8 cellular contexts compared by ENCODE assay signal in the genomic region with DNA sequence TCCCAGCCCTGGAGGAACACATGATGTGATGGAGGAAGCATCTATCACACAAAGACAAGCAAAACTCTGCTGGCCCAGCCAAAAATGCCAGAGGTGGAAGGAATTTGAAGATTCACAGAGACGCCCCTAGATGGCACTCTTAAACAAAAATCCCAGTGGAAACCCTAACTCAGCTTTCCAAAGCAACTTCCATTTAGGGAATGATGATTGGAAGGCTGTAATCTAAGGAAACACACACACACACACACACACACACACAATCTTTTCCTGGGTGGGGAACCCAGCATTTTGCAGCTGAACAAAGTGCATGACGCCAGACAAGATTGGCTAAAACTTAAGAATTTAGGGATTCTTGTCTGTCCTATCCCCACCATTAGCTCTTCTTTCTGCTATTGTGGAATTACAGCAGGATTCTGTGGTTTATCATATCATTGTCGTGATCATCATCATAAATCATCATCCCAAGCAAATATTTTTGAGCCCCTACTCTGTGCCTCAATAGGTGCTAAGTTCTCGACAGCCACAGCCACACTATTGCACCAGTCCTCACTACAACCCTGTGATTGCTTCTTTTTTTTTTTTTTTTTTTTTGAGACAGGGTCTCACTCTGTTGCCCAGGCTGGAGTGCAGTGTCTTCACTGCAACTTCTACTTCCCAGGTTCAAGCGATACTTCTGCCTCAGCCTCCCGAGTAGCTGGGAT. TPM values are rescaled to one million over a fixed set of nuclear protein-coding genes. Genes with fewer than 3 reads are reported as not detected.
DNase-seq lines count a peak whose midpoint lies in the region; ATAC-seq and TF ChIP-seq lines count a peak whose summit lies in the region.

No MANE protein-coding gene starts in this region.

- peak overlapping the region in 1 of 3 donors; percentile 18 for H3K27ac Mint-ChIP-seq in IgD-negative memory B cell

- H3K79me2 ChIP-seq in DOHH2 (ENCODE audit: control insufficient read depth, low read length) (peaks cover 34% of the 10 kb centered on the region), PC-3 (ENCODE audit: low read length) (peaks cover 12% of the 10 kb centered on the region)

- H3K9me3 ChIP-seq in DOHH2 (ENCODE audit: control insufficient read depth, insufficient read depth, low read length) (no peaks in the 10 kb centered on the region), PC-3 (ENCODE audit: low read length) (no peaks in the 10 kb centered on the region), right lobe of liver (no peaks in the 10 kb centered on the region), uterus (no peaks in the 10 kb centered on the region)
- no peaks in the 10 kb centered on the region for H3K9me3 ChIP-seq in effector memory CD4-positive, alpha-beta T cell (ENCODE audit: control insufficient read depth, low read length)

- H3K4me1 ChIP-seq in DOHH2 (ENCODE audit: control insufficient read depth, low read length) (peaks cover 26% of the 10 kb centered on the region), PC-3 (ENCODE audit: insufficient read depth, low read length) (peaks cover 28% of the 10 kb centered on the region), right lobe of liver (peaks cover 0 to 4% (median 0%) of the 10 kb centered on the region in 4 donors), uterus (peaks cover 8 to 19% of the 10 kb centered on the region in 2 donors)
- peaks cover 14% of the 10 kb centered on the region for H3K4me1 ChIP-seq in effector memory CD4-positive, alpha-beta T cell (ENCODE audit: control insufficient read depth, insufficient read depth, low read length, poor library complexity, severe bottlenecking)

- no peaks in the 10 kb centered on the region for H3K36me3 Mint-ChIP-seq in IgD-negative memory B cell

- CTCF ChIA-PET in PC-3 (lab: Charles Lee), result interaction anchor here (0.6 to 0.8 kb wide), 5 partner anchors 10 to 144 kb away, joined by 3 to 8 read pairs (median 4); no protein-coding TSS in a partner anchor

- H3K4me2 ChIP-seq in DOHH2 (ENCODE audit: low read length) (no peak overlapping the region), PC-3 (ENCODE audit: low read length) (no peak overlapping the region)

- no peaks in the 10 kb centered on the region for H4K20me1 ChIP-seq in DOHH2 (ENCODE audit: control insufficient read depth, insufficient read depth, low read depth, low read length)
- no peaks in the 10 kb centered on the region for H4K20me1 ChIP-seq in PC-3 (ENCODE audit: low read length)

- 44% methylated on average over 5 of the region's 6 CpGs for WGBS in right lobe of liver (ENCODE audit: insufficient coverage, low coverage, low lambda C conversion rate, missing lambda C conversion rate)

- ATAC-seq in PC-3, result peak; percentile 24; the same call in 1 of the 2 replicates
- ATAC-seq in right lobe of liver, result peak; percentile 74 to 78 (median 74)
- ATAC-seq in HG03439 (IDR thresholded peaks at IDR 0.05; ENCODE audit: unreplicated experiment), result no peak

- DNase-seq in PC-3 (peak; percentile 77), dermis microvascular lymphatic vessel endothelial cell (ENCODE audit: low read depth in 2 of 2) (peak; percentile 45 to 75), right lobe of liver (peak in 1 of 3 donors; percentile 46), uterus (peak; percentile 32 to 43)
- DNase-seq in effector memory CD4-positive, alpha-beta T cell, result no peak

- no peak overlapping the region for H3K27ac ChIP-seq in DOHH2 (ENCODE audit: low read depth, low read length)
- no peak overlapping the region for H3K27ac ChIP-seq in PC-3 (ENCODE audit: low read length)
- H3K27ac ChIP-seq in right lobe of liver, result no peak overlapping the region
- peak overlapping the region; percentile 84 to 92 for H3K27ac ChIP-seq in uterus
- H3K27ac ChIP-seq in effector memory CD4-positive, alpha-beta T cell (ENCODE audit: insufficient read depth, low read length, poor library complexity, severe bottlenecking), result no peak overlapping the region

- H3K27me3 ChIP-seq in DOHH2 (ENCODE audit: control insufficient read depth, low read length) (no peaks in the 10 kb centered on the region), PC-3 (ENCODE audit: low read length) (no peaks in the 10 kb centered on the region), right lobe of liver (no peaks in the 10 kb centered on the region), uterus (no peaks in the 10 kb centered on the region)
- H3K27me3 ChIP-seq in effector memory CD4-positive, alpha-beta T cell (replicated peaks; ENCODE audit: control insufficient read depth, insufficient read depth, low read length, poor library complexity, severe bottlenecking), result no peaks in the 10 kb centered on the region

- no peak overlapping the region for H3K9ac ChIP-seq in PC-3 (ENCODE audit: low read length)

- H3K9me2 ChIP-seq in DOHH2 (replicated peaks; ENCODE audit: control insufficient read depth, low read length), result no peaks in the 10 kb centered on the region
- H3K9me2 ChIP-seq in PC-3 (replicated peaks; ENCODE audit: low read length), result no peaks in the 10 kb centered on the region

- peak overlapping the region in 3 of 4 donors; percentile 34 to 90 (median 72) for H3K4me3 Mint-ChIP-seq in IgD-negative memory B cell

- peaks cover 15% of the 10 kb centered on the region for H3K36me3 ChIP-seq in DOHH2 (ENCODE audit: control insufficient read depth, low read length)
- no peaks in the 10 kb centered on the region for H3K36me3 ChIP-seq in PC-3 (ENCODE audit: low read depth, low read length)
- H3K36me3 ChIP-seq in right lobe of liver, result no peaks in the 10 kb centered on the region
- H3K36me3 ChIP-seq in uterus, result no peaks in the 10 kb centered on the region
- H3K36me3 ChIP-seq in effector memory CD4-positive, alpha-beta T cell (ENCODE audit: control insufficient read depth, insufficient read depth, low read length), result no peaks in the 10 kb centered on the region

- H2AFZ ChIP-seq in PC-3 (ENCODE audit: low read length), result no peak overlapping the region

- peaks cover 5 to 18% (median 6%) of the 10 kb centered on the region in 3 donors for H3K4me1 Mint-ChIP-seq in IgD-negative memory B cell

- H3K4me3 ChIP-seq in DOHH2 (ENCODE audit: low read length), result no peak overlapping the region
- no peak overlapping the region for H3K4me3 ChIP-seq in PC-3 (ENCODE audit: low read length)
- no peak overlapping the region for H3K4me3 ChIP-seq in right lobe of liver
- H3K4me3 ChIP-seq in uterus, result no peak overlapping the region
- H3K4me3 ChIP-seq in effector memory CD4-positive, alpha-beta T cell (ENCODE audit: insufficient read depth, low read depth, low read length, poor library complexity, severe bottlenecking), result no peak overlapping the region

- POLR2A ChIA-PET in PC-3 (lab: Charles Lee; ENCODE audit: unreplicated experiment), result no interaction called here

- H3F3A ChIP-seq in DOHH2 (ENCODE audit: control insufficient read depth, insufficient read depth) (no peaks in the 10 kb centered on the region), PC-3 (ENCODE audit: low read length, unreplicated experiment) (no peaks in the 10 kb centered on the region)

- TF ChIP-seq CTCF in DOHH2 (IDR thresholded peaks at IDR 0.05; ENCODE audit: low read depth, low read length, poor library complexity, severe bottlenecking) (peak; percentile 80), PC-3 (conservative IDR thresholded peaks at IDR 0.05; ENCODE audit: low read depth, low read length) (peak; percentile 76), right lobe of liver (IDR thresholded peaks at IDR 0.05) (peak; percentile 60 to 63 (median 60)), uterus (IDR thresholded peaks at IDR 0.05) (peak; percentile 55 to 74 (median 71))

- intact Hi-C loops in PC-3 (cut with micrococcal nuclease) (loop anchor here (1.0 to 5.0 kb wide), 4 partner anchors 121 to 1165 kb away; a partner anchor contains a TSS), right lobe of liver (cut with DNase I) (loop anchor here in 1 of 2 donors (10.0 kb wide), 1 partner anchor 398 kb away; no protein-coding TSS in a partner anchor), uterus (cut with DNase I; ENCODE audit: low total_unique reads) (no loop called here)

- TF ChIP-seq POLR2A in right lobe of liver (IDR thresholded peaks at IDR 0.05) (no peak), uterus (IDR thresholded peaks at IDR 0.05) (no peak)

- H3K9me3 Mint-ChIP-seq in IgD-negative memory B cell, result no peaks in the 10 kb centered on the region

- no TSS peak for BruUV-seq in PC-3 (replicated peaks; lab: Mats Ljungman, UMichigan)

- no peaks in the 10 kb centered on the region for H3K27me3 Mint-ChIP-seq in IgD-negative memory B cell

RNA-seq across cellular contexts. Expression of a gene that starts 1.6 kb away (rescaled TPM):
- polyA plus RNA-seq in IgD-negative memory B cell, result 29.7 TPM
- total RNA-seq in PC-3 (2014; rRNA removed), result 3.6 and 11.5 TPM in 2 replicates
- total RNA-seq in dermis microvascular lymphatic vessel endothelial cell, result 4.3 and 6.5 TPM in 2 replicates
- total RNA-seq in right lobe of liver, result 1 to 10 TPM; 1.5 to 3.1 (median 2.1) TPM
- total RNA-seq in uterus, result 10 to 100 TPM; 10.5 to 88.6 (median 51.4) TPM

RNA-seq across cellular contexts. Expression of a gene that starts 6.3 kb away (rescaled TPM):
- not detected for polyA plus RNA-seq in IgD-negative memory B cell
- under 0.01 and 0.11 TPM in 2 replicates for total RNA-seq in PC-3 (2014; rRNA removed)
- under 0.01 TPM in 1 of 2 replicates, not detected in the other for total RNA-seq in dermis microvascular lymphatic vessel endothelial cell
- total RNA-seq in right lobe of liver, result not detected
- total RNA-seq in uterus, result 1 to 10 TPM in 2 of 4 donors, under 1 TPM in 2; under 0.01 to 2.1 (median 0.93) TPM

RNA-seq across cellular contexts. Expression of a gene that starts 54.5 kb away (rescaled TPM):
- polyA plus RNA-seq in IgD-negative memory B cell, result not detected
- total RNA-seq in PC-3 (2014; rRNA removed), result not detected in 2 replicates
- 0.13 TPM in 1 of 2 replicates, not detected in the other for total RNA-seq in dermis microvascular lymphatic vessel endothelial cell
- total RNA-seq in right lobe of liver, result not detected
- total RNA-seq in uterus, result 1 to 10 TPM in 1 of 4 donors, not detected in 3; 3.4 TPM

Comparison
In these comparisons a context has a peak if more than half of its experiments do, and no peak if none do; other contexts are left out.
1. H3K27ac ChIP-seq: peak in uterus (2 of 2); none in DOHH2 (single experiment), PC-3 (single experiment), right lobe of liver (0 of 3) and effector memory CD4-positive, alpha-beta T cell (single experiment).
2. DNase-seq: peak in PC-3 (single experiment), dermis microvascular lymphatic vessel endothelial cell (2 of 2) and uterus (2 of 2); none in effector memory CD4-positive, alpha-beta T cell (0 of 3).
3. Peak in every context shown above with its lines, with median percentiles within 50 percentile points of each other: CTCF ChIP-seq.